ENCODE assay signal across 7 cellular contexts in genomic region chr2:71872466-71873051, GRCh38.
"Had no signal": no experiment of that assay in that cellular context is flagged by ENCODE, and none has a peak within 500 bp of the region (broad histone marks: within the 10 kb centered on the region; RNA-seq: fewer than 3 reads in every experiment).

No MANE protein-coding gene starts in this region.

- H3K27ac ChIP-seq: GM23248 had no signal

- H3K36me3 Mint-ChIP-seq: IgD-negative memory B cell had no signal

- H3K4me1 ChIP-seq: HAP-1 had no signal

- H3K9me3 ChIP-seq: HAP-1 had no signal

- H3K9ac ChIP-seq: GM23248 had no signal

- H3K36me3 ChIP-seq: HAP-1 had no signal

- H3K27ac Mint-ChIP-seq: IgD-negative memory B cell had no signal

- DNase-seq: GM23248, GOT3, H7, KBM-7 had no signal

- H3K4me3 ChIP-seq: GM23248, HAP-1 had no signal

- H2AFZ ChIP-seq: GM23248 had no signal

- FAIRE-seq: HTR-8/SVneo had no signal
